8 cellular contexts compared by ENCODE assay signal in the genomic region with DNA sequence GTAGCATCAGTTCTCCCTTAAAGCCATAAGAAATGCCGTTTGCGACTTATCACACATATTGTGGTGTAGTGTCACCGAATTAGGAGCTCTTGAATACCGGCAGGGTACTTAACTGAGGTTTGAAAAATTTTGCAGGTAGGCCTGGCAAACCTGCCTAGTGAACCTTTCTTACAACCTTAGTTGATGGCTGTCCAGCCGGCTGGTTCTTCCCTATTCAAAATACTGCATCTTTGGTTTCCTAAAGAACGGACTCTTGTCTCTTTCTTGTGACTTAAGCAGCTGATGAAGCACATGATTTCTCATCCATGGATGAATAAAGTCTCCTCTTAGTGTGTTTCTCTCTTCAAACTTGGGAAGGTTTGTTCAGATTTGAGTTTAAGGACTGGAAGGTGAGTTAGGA. TPM values are rescaled to one million over a fixed set of nuclear protein-coding genes. Genes with fewer than 3 reads are reported as not detected.
A peak's percentile ranks its signal among the peaks of the same experiment; 100 is the strongest.
DNase-seq lines count a peak whose midpoint lies in the region; ATAC-seq and TF ChIP-seq lines count a peak whose summit lies in the region.

No MANE protein-coding gene starts in this region.

- H3K27me3 Mint-ChIP-seq in CD4-positive, alpha-beta T cell, result no peaks in the 10 kb centered on the region
- H3K27me3 Mint-ChIP-seq in endodermal cell (ENCODE audit: insufficient read depth), result no peaks in the 10 kb centered on the region

- peak overlapping the region; percentile 97 for H3K27ac Mint-ChIP-seq in CD4-positive, alpha-beta T cell
- peak overlapping the region; percentile 64 for H3K27ac Mint-ChIP-seq in endodermal cell

- no peak overlapping the region for H3K27ac ChIP-seq in CD4-positive, alpha-beta T cell (ENCODE audit: low read depth, low read length)
- H3K27ac ChIP-seq in OCI-LY3 (ENCODE audit: low read length) (no peak overlapping the region), endodermal cell (ENCODE audit: low read depth, low read length) (no peak overlapping the region)

- POLR2A ChIA-PET in CD4-positive, alpha-beta T cell (lab: Charles Lee), result interaction anchor here (0.8 to 3.3 kb wide), 5 partner anchors 12 to 77 kb away, joined by 3 to 15 read pairs (median 6); a partner anchor contains a TSS
- POLR2A ChIA-PET in HEK293T (lab: Yijun Ruan, JAX), result interaction anchor here (2.0 kb wide), 1 partner anchor 47 kb away, joined by 10 read pairs; no protein-coding TSS in a partner anchor

- ATAC-seq in CD4-positive, alpha-beta T cell (ENCODE audit: poor library complexity), result no peak
- ATAC-seq in GM19324 (IDR thresholded peaks at IDR 0.05; ENCODE audit: low FRiP score, unreplicated experiment), result no peak
- ATAC-seq in GM18873 (IDR thresholded peaks at IDR 0.05; ENCODE audit: low FRiP score, unreplicated experiment), result no peak

- peaks cover 72% of the 10 kb centered on the region for H3K79me2 ChIP-seq in OCI-LY3 (ENCODE audit: low read length)

- H3K4me3 Mint-ChIP-seq in CD4-positive, alpha-beta T cell, result peak overlapping the region; percentile 94
- H3K4me3 Mint-ChIP-seq in endodermal cell, result peak overlapping the region; percentile 83

- H3K9me3 ChIP-seq in CD4-positive, alpha-beta T cell (ENCODE audit: control insufficient read depth, low read length), result no peaks in the 10 kb centered on the region
- no peaks in the 10 kb centered on the region for H3K9me3 ChIP-seq in OCI-LY3 (ENCODE audit: insufficient read depth, low read length)
- no peaks in the 10 kb centered on the region for H3K9me3 ChIP-seq in endodermal cell (ENCODE audit: control insufficient read depth, low read length)
- H3K9me3 ChIP-seq in neuron (ENCODE audit: low read length), result peaks cover 7% of the 10 kb centered on the region

- intact Hi-C loops in CD4-positive, alpha-beta T cell (cut with DNase I, micrococcal nuclease), result loop anchor here (2.0 to 10.0 kb wide), 7 partner anchors 47 to 1053 kb away; a partner anchor contains a TSS

- H3K36me3 ChIP-seq in OCI-LY3 (replicated peaks; ENCODE audit: low read depth, low read length) (peaks cover 3% of the 10 kb centered on the region), endodermal cell (ENCODE audit: control insufficient read depth, insufficient read depth, low read length) (peaks cover 9% of the 10 kb centered on the region), neuron (ENCODE audit: insufficient read depth, low read length) (peaks cover 5% of the 10 kb centered on the region)

- WGBS in endodermal cell (ENCODE audit: insufficient coverage in 1 of 2, insufficient read length in 1 of 2), 2 experiments, result 64 to 69% methylated on average over 6 of the region's 6 CpGs

- H3K9me3 Mint-ChIP-seq in CD4-positive, alpha-beta T cell, result no peaks in the 10 kb centered on the region
- H3K9me3 Mint-ChIP-seq in endodermal cell, result no peaks in the 10 kb centered on the region

- peaks cover 53% of the 10 kb centered on the region for H4K20me1 ChIP-seq in OCI-LY3 (ENCODE audit: insufficient read depth, low read length)

- CTCF ChIA-PET in CD4-positive, alpha-beta T cell (lab: Charles Lee), result interaction anchor here (1.2 to 4.2 kb wide), 3 partner anchors 47 to 326 kb away, joined by 4 to 30 read pairs (median 7); no protein-coding TSS in a partner anchor
- CTCF ChIA-PET in HEK293T (lab: Yijun Ruan, JAX), result no interaction called here

- H3K4me2 ChIP-seq in OCI-LY3 (ENCODE audit: low read length), result peak overlapping the region; percentile 85

- H2AFZ ChIP-seq in OCI-LY3 (ENCODE audit: low read depth, low read length) (no peak overlapping the region), neuron (ENCODE audit: low read depth, low read length) (no peak overlapping the region)

- no peak for DNase-seq in CD4-positive, alpha-beta T cell
- DNase-seq in endodermal cell, result no peak
- no peak for DNase-seq in HEK293T (ENCODE audit: extremely low spot score)
- DNase-seq in NCI-H2081 (lab: John Stamatoyannopoulos, UW), result no peak

- H3K4me1 ChIP-seq in OCI-LY3 (ENCODE audit: low read length) (peaks cover 42% of the 10 kb centered on the region), endodermal cell (ENCODE audit: control insufficient read depth, insufficient read depth, low read length) (no peaks in the 10 kb centered on the region), neuron (ENCODE audit: insufficient read depth, low read length) (peaks cover 15% of the 10 kb centered on the region)

- H3K27me3 ChIP-seq in CD4-positive, alpha-beta T cell (ENCODE audit: control insufficient read depth, insufficient read depth, low read length), result no peaks in the 10 kb centered on the region
- H3K27me3 ChIP-seq in OCI-LY3 (ENCODE audit: low read depth, low read length) (no peaks in the 10 kb centered on the region), endodermal cell (ENCODE audit: control insufficient read depth, insufficient read depth, low read length, poor library complexity, severe bottlenecking) (no peaks in the 10 kb centered on the region), neuron (ENCODE audit: insufficient read depth, low read length) (no peaks in the 10 kb centered on the region)

- peaks cover 36% of the 10 kb centered on the region for H3K36me3 Mint-ChIP-seq in CD4-positive, alpha-beta T cell (ENCODE audit: low read depth)
- peaks cover 9% of the 10 kb centered on the region for H3K36me3 Mint-ChIP-seq in endodermal cell (ENCODE audit: low read depth)

- TF ChIP-seq CTCF in CD4-positive, alpha-beta T cell (IDR thresholded peaks at IDR 0.05), result no peak
- TF ChIP-seq CTCF in OCI-LY3 (IDR thresholded peaks at IDR 0.05; ENCODE audit: low read depth, low read length) (no peak), endodermal cell (conservative IDR thresholded peaks at IDR 0.05) (no peak)

- H3K4me3 ChIP-seq in OCI-LY3 (ENCODE audit: low read length), result peak overlapping the region; percentile 97
- H3K4me3 ChIP-seq in endodermal cell (ENCODE audit: low read length), result peak overlapping the region; percentile 93
- H3K4me3 ChIP-seq in neuron (ENCODE audit: low read length), result peak overlapping the region; percentile 83

- peak overlapping the region; percentile 91 for H3K9ac ChIP-seq in OCI-LY3 (ENCODE audit: low read length)
- H3K9ac ChIP-seq in endodermal cell (ENCODE audit: extremely low read depth, low read length, poor library complexity, severe bottlenecking), result peak overlapping the region; percentile 89

- peaks cover 67% of the 10 kb centered on the region for H3K4me1 Mint-ChIP-seq in CD4-positive, alpha-beta T cell (ENCODE audit: low read depth)
- peaks cover 41% of the 10 kb centered on the region for H3K4me1 Mint-ChIP-seq in endodermal cell

TF ChIP-seq in HEK293T, 16 proteins besides CTCF, POLR2A, EP300 and RAD21:
- TF ChIP-seq LEF1 (IDR thresholded peaks at IDR 0.05; ENCODE audit: borderline replicate concordance), result no peak
- TF ChIP-seq FOXA1 (IDR thresholded peaks at IDR 0.05), result no peak
- TF ChIP-seq CTBP1 (IDR thresholded peaks at IDR 0.05; ENCODE audit: borderline replicate concordance), result no peak
- TF ChIP-seq SUZ12 (IDR thresholded peaks at IDR 0.05), result no peak
- TF ChIP-seq HDGF (IDR thresholded peaks at IDR 0.05; ENCODE audit: borderline replicate concordance), result no peak
- no peak for TF ChIP-seq ZNF384 (IDR thresholded peaks at IDR 0.05)
- TF ChIP-seq TARDBP (IDR thresholded peaks at IDR 0.05), result no peak
- TF ChIP-seq, protein P1, sequence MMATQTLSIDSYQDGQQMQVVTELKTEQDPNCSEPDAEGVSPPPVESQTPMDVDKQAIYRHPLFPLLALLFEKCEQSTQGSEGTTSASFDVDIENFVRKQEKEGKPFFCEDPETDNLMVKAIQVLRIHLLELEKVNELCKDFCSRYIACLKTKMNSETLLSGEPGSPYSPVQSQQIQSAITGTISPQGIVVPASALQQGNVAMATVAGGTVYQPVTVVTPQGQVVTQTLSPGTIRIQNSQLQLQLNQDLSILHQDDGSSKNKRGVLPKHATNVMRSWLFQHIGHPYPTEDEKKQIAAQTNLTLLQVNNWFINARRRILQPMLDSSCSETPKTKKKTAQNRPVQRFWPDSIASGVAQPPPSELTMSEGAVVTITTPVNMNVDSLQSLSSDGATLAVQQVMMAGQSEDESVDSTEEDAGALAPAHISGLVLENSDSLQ (IDR thresholded peaks at IDR 0.05), result no peak
- TF ChIP-seq FOXK2 (IDR thresholded peaks at IDR 0.05), result no peak
- TF ChIP-seq FOXM1 (IDR thresholded peaks at IDR 0.05; ENCODE audit: borderline replicate concordance), result no peak
- TF ChIP-seq ARNT (IDR thresholded peaks at IDR 0.05), result no peak
- no peak for TF ChIP-seq BHLHE40 (IDR thresholded peaks at IDR 0.05; ENCODE audit: borderline replicate concordance)
- TF ChIP-seq L3MBTL2 (conservative IDR thresholded peaks at IDR 0.05), result no peak
- no peak for TF ChIP-seq SP1 (IDR thresholded peaks at IDR 0.05)
- TF ChIP-seq NFRKB (IDR thresholded peaks at IDR 0.05), result no peak
- TF ChIP-seq ELF4 (IDR thresholded peaks at IDR 0.05), result no peak
TF ChIP-seq in HEK293T: peak in this region for 0.

RNA-seq across cellular contexts. Expression of a gene that starts 1.5 kb away (rescaled TPM):
- 100 to 1,000 TPM; 113 to 121 TPM for total RNA-seq in CD4-positive, alpha-beta T cell
- 100 to 1,000 TPM; 166 to 194 TPM for total RNA-seq in endodermal cell
- 130 TPM for polyA plus RNA-seq in endodermal cell (2013, experiment 1 of 2)
- polyA plus RNA-seq in endodermal cell (2013, experiment 2 of 2), result 118 TPM
